Comparison of ENCODE assay signal across 8 cellular contexts in genomic region chr14:92039073-92039719, GRCh38. TPM values are rescaled to one million over a fixed set of nuclear protein-coding genes. Genes with fewer than 3 reads are reported as not detected.
DNase-seq lines count a peak whose midpoint lies in the region; ATAC-seq, FAIRE-seq and TF ChIP-seq lines count a peak whose summit lies in the region.

No MANE protein-coding gene starts in this region.

- CTCF ChIA-PET in PC-9 (lab: Charles Lee) = no interaction called here

- H4K20me1 ChIP-seq in PC-9 (ENCODE audit: insufficient read depth) = peaks cover 9% of the 10 kb centered on the region

- no peaks in the 10 kb centered on the region for H3K9me2 ChIP-seq in PC-9 (ENCODE audit: insufficient read depth)

- TSS peak; percentile 60 for BruUV-seq in PC-9 (replicated peaks; lab: Mats Ljungman, UMichigan)

- H3K79me2 ChIP-seq in PC-9 (ENCODE audit: low read depth) = peaks cover 48% of the 10 kb centered on the region

- 0 to 1% (median 0%) methylated on average over 23 of the region's 23 CpGs for WGBS in small intestine, 3 donors

- POLR2A ChIA-PET in PC-9 (lab: Charles Lee; ENCODE audit: unreplicated experiment) = interaction anchor here (0.6 kb wide), 2 partner anchors 651 to 1113 kb away, joined by 3 to 4 read pairs; no protein-coding TSS in a partner anchor

- H3K4me3 Mint-ChIP-seq in immature natural killer cell = peak overlapping the region; percentile 89 to 100 (median 96)

- peak overlapping the region; percentile 98 for H3K4me2 ChIP-seq in PC-9

- peak; percentile 67 for DNase-seq in Caki2 (ENCODE audit: low read depth)
- DNase-seq in HT1080 (ENCODE audit: low read depth) = peak; percentile 81
- peak; percentile 8 to 54 for DNase-seq in PC-9
- peak; percentile 78 for DNase-seq in brain microvascular endothelial cell
- DNase-seq in immature natural killer cell = peak in 1 of 3 donors; percentile 11
- peak; percentile 39 for DNase-seq in small intestine
- DNase-seq in GOT3 (lab: John Stamatoyannopoulos, UW) = no peak

- H3F3A ChIP-seq in PC-9 (ENCODE audit: insufficient read depth, low read depth) = no peaks in the 10 kb centered on the region

- H3K36me3 ChIP-seq in PC-9 (ENCODE audit: low read depth) = no peaks in the 10 kb centered on the region
- no peaks in the 10 kb centered on the region for H3K36me3 ChIP-seq in brain microvascular endothelial cell (replicated peaks)
- no peaks in the 10 kb centered on the region for H3K36me3 ChIP-seq in small intestine (ENCODE audit: control insufficient read depth in 2 of 2, insufficient read depth in 2 of 2, low read length in 2 of 2)

- H3K27me3 ChIP-seq in PC-9 (ENCODE audit: insufficient read depth, low read depth) (no peaks in the 10 kb centered on the region), brain microvascular endothelial cell (replicated peaks) (no peaks in the 10 kb centered on the region), small intestine (ENCODE audit: control insufficient read depth in 2 of 2, insufficient read depth in 2 of 2, low read length in 2 of 2) (no peaks in the 10 kb centered on the region)

- no peaks in the 10 kb centered on the region for H3K36me3 Mint-ChIP-seq in immature natural killer cell

- peak overlapping the region; percentile 88 for H3K27ac ChIP-seq in PC-9
- peak overlapping the region; percentile 97 for H3K27ac ChIP-seq in brain microvascular endothelial cell
- peak overlapping the region; percentile 89 to 96 for H3K27ac ChIP-seq in small intestine (ENCODE audit: low read depth in 1 of 2, low read length in 1 of 2)

- peaks cover 48 to 54% of the 10 kb centered on the region in 2 donors for H3K4me1 Mint-ChIP-seq in immature natural killer cell

- H3K9me3 Mint-ChIP-seq in immature natural killer cell = no peaks in the 10 kb centered on the region

- H3K9me3 ChIP-seq in PC-9 (ENCODE audit: insufficient read depth, low read depth) = no peaks in the 10 kb centered on the region
- no peaks in the 10 kb centered on the region for H3K9me3 ChIP-seq in small intestine (ENCODE audit: control insufficient read depth, low read depth)

- peak; percentile 18 for ATAC-seq in GM21367 (IDR thresholded peaks at IDR 0.05; ENCODE audit: unreplicated experiment)

- H3K4me1 ChIP-seq in PC-9 (replicated peaks; ENCODE audit: insufficient read depth) (0 out of 2 replicates have a peak, but pooled peaks cover 10% of the 10 kb centered on the region), small intestine (ENCODE audit: control insufficient read depth in 2 of 2, insufficient read depth in 1 of 2, low read depth in 1 of 2, low read length in 1 of 2) (peaks cover 0 to 3% of the 10 kb centered on the region in 2 donors)

- in situ Hi-C loops in Caki2 (cut with HindIII; ENCODE audit: low pct_unique_long_range_greater_than_20kb, low sequenced_read_pairs) (no loop called here), brain microvascular endothelial cell (cut with HindIII; ENCODE audit: low pct_ligation_motif_present, low sequenced_read_pairs) (no loop called here)

- peaks cover 6 to 10% (median 7%) of the 10 kb centered on the region in 3 donors for H3K27me3 Mint-ChIP-seq in immature natural killer cell (ENCODE audit: low read depth in 3 of 3)

- H2AFZ ChIP-seq in PC-9 = peak overlapping the region; percentile 96

- no peak for TF ChIP-seq CTCF in PC-9 (conservative IDR thresholded peaks at IDR 0.05)
- no peak for TF ChIP-seq CTCF in brain microvascular endothelial cell (IDR thresholded peaks at IDR 0.05; ENCODE audit: low read depth, low read length, missing control alignments)

- H3K4me3 ChIP-seq in PC-9 (peak overlapping the region; percentile 85), brain microvascular endothelial cell (ENCODE audit: low read depth, low read length) (peak overlapping the region; percentile 76), small intestine (ENCODE audit: low read depth in 1 of 2, low read length in 2 of 2) (peak overlapping the region; percentile 68 to 82)

- H3K27ac Mint-ChIP-seq in immature natural killer cell = peak overlapping the region in 5 of 6 donors; percentile 94 to 100 (median 97)

- intact Hi-C loops in PC-9 (cut with micrococcal nuclease; ENCODE audit: unreplicated experiment) = no loop called here

- FAIRE-seq in small intestine (lab: Jason Lieb, UNC) = no peak

RNA-seq across cellular contexts. Expression of gene TRIP11, which starts 0.7 kb away (rescaled TPM):
- total RNA-seq in Caki2 (2014; rRNA removed; shearing (Covaris generic); ENCODE audit: low replicate concordance) = 3.6 and 7.5 TPM in 2 replicates
- total RNA-seq in HT1080 (2014; rRNA removed; shearing (Covaris generic)) = 15.2 and 16.7 TPM in 2 replicates
- 6.2 and 7.9 TPM in 2 replicates for polyA plus RNA-seq in HT1080 (2015; cell fraction: cytosol; rRNA removed)
- 16.7 and 19.2 TPM in 2 replicates for polyA plus RNA-seq in HT1080 (2015; cell fraction: nucleus; rRNA removed)
- total RNA-seq in PC-9 (2021) = 18.0 and 22.0 TPM in 2 replicates
- polyA plus RNA-seq in immature natural killer cell = 10 to 100 TPM; 14.3 to 62.6 (median 24.3) TPM
- polyA plus RNA-seq in small intestine = 1 to 10 TPM; 3.5 to 6.5 (median 5.4) TPM
